ENCODE assay signal across 8 cellular contexts in genomic region chr2:219514196-219514761, GRCh38. TPM values are rescaled to one million over a fixed set of nuclear protein-coding genes. Genes with fewer than 3 reads are reported as not detected.
A peak's percentile ranks its signal among the peaks of the same experiment; 100 is the strongest.
DNase-seq lines count a peak whose midpoint lies in the region; ATAC-seq and TF ChIP-seq lines count a peak whose summit lies in the region.
"Had no signal": no experiment of that assay in that cellular context is flagged by ENCODE, and none has a peak within 500 bp of the region (broad histone marks: within the 10 kb centered on the region; RNA-seq: fewer than 3 reads in every experiment).

ASIC4 (plus strand) TSS chr2:219514482; CDS start chr2:219514725, 243 bp downstream.

- POLR2A ChIA-PET in naive thymus-derived CD8-positive, alpha-beta T cell (lab: Charles Lee) = no interaction called here
- POLR2A ChIA-PET in activated CD4-positive, alpha-beta T cell treated with anti-CD3 and anti-CD28 coated beads, Interleukin-2, amount 10 ng/mL, durations not matched to agents 7 days and 5 days (lab: Charles Lee) = no interaction called here

- H3K4me3 ChIP-seq in gastrocnemius medialis = peak within 1 kb of the TSS in 2 of 4 donors; percentile 10 to 24

- peaks cover 9% of the 10 kb centered on the region for H3K27me3 Mint-ChIP-seq in brain
- H3K27me3 Mint-ChIP-seq in naive thymus-derived CD8-positive, alpha-beta T cell = peaks cover 49 to 100% (median 84%) of the 10 kb centered on the region in 5 donors
- peaks cover 81% of the 10 kb centered on the region for H3K27me3 Mint-ChIP-seq in activated CD4-positive, alpha-beta T cell treated with anti-CD3 and anti-CD28 coated beads, Interleukin-2, amount 10 ng/mL, durations not matched to agents 7 days and 5 days

- no peaks in the 10 kb centered on the region for H3K9me3 Mint-ChIP-seq in brain
- peaks cover 0 to 7% (median 0%) of the 10 kb centered on the region in 9 donors for H3K9me3 Mint-ChIP-seq in naive thymus-derived CD8-positive, alpha-beta T cell
- H3K9me3 Mint-ChIP-seq in activated CD4-positive, alpha-beta T cell treated with anti-CD3 and anti-CD28 coated beads, Interleukin-2, amount 10 ng/mL, durations not matched to agents 7 days and 5 days = no peaks in the 10 kb centered on the region

- in situ Hi-C loops in KBM-7 (cut with MboI; ENCODE audit: low pct_unique_long_range_greater_than_20kb, low sequenced_read_pairs) (no loop called here), gastrocnemius medialis (cut with MboI; ENCODE audit: low sequenced_read_pairs in 4 of 4) (no loop called here)

- H3K4me3 Mint-ChIP-seq in brain = peak within 1 kb of the TSS; percentile 56 to 78 (median 65)
- peak within 1 kb of the TSS in 8 of 10 donors; percentile 19 to 56 (median 42) for H3K4me3 Mint-ChIP-seq in naive thymus-derived CD8-positive, alpha-beta T cell
- H3K4me3 Mint-ChIP-seq in activated CD4-positive, alpha-beta T cell treated with anti-CD3 and anti-CD28 coated beads, Interleukin-2, amount 10 ng/mL, durations not matched to agents 7 days and 5 days = no peak within 1 kb of the TSS

- peak within 1 kb of the TSS; percentile 49 to 96 (median 82) for H3K27ac Mint-ChIP-seq in brain
- H3K27ac Mint-ChIP-seq in naive thymus-derived CD8-positive, alpha-beta T cell = peak within 1 kb of the TSS in 1 of 10 donors; percentile 77
- no peak within 1 kb of the TSS for H3K27ac Mint-ChIP-seq in activated CD4-positive, alpha-beta T cell treated with anti-CD3 and anti-CD28 coated beads, Interleukin-2, amount 10 ng/mL, durations not matched to agents 7 days and 5 days

- H3K27me3 ChIP-seq in gastrocnemius medialis = peaks cover 25 to 39% (median 31%) of the 10 kb centered on the region in 3 donors

- no peak for TF ChIP-seq CTCF in brain (conservative IDR thresholded peaks at IDR 0.05)
- no peak for TF ChIP-seq CTCF in gastrocnemius medialis (IDR thresholded peaks at IDR 0.05 in 4 of 5, conservative IDR thresholded peaks at IDR 0.05 in 1 of 5)

- no peak within 1 kb of the TSS for H3K27ac ChIP-seq in gastrocnemius medialis

- ATAC-seq in naive thymus-derived CD8-positive, alpha-beta T cell = peak; percentile 28 to 49
- no peak for ATAC-seq in gastrocnemius medialis
- ATAC-seq in GM21390 (IDR thresholded peaks at IDR 0.05; ENCODE audit: unreplicated experiment) = no peak

- intact Hi-C loops in gastrocnemius medialis (cut with DNase I; ENCODE audit: low total_unique reads) = no loop called here

- peak; percentile 56 for DNase-seq in DMS 273 treated with DMSO at 0.1 percent for 48 hours (lab: John Stamatoyannopoulos, UW)
- DNase-seq in KBM-7 = peak; percentile 85
- DNase-seq in naive thymus-derived CD8-positive, alpha-beta T cell = no peak
- no peak for DNase-seq in activated CD4-positive, alpha-beta T cell treated with anti-CD3 and anti-CD28 coated beads, Interleukin-2, amount 10 ng/mL, durations not matched to agents 7 days and 5 days
- DNase-seq in gastrocnemius medialis = no peak
- DNase-seq: NCI-H446 treated with DMSO at 0.1 percent for 48 hours had no signal

- H3K36me3 Mint-ChIP-seq in brain = no peaks in the 10 kb centered on the region
- peaks cover 0 to 4% (median 2%) of the 10 kb centered on the region in 3 donors for H3K36me3 Mint-ChIP-seq in naive thymus-derived CD8-positive, alpha-beta T cell
- H3K36me3 Mint-ChIP-seq in activated CD4-positive, alpha-beta T cell treated with anti-CD3 and anti-CD28 coated beads, Interleukin-2, amount 10 ng/mL, durations not matched to agents 7 days and 5 days (ENCODE audit: low read depth) = no peaks in the 10 kb centered on the region

- H3K4me1 Mint-ChIP-seq in brain = peaks cover 97% of the 10 kb centered on the region
- H3K4me1 Mint-ChIP-seq in naive thymus-derived CD8-positive, alpha-beta T cell = peaks cover 24 to 32% (median 31%) of the 10 kb centered on the region in 4 donors
- H3K4me1 Mint-ChIP-seq in activated CD4-positive, alpha-beta T cell treated with anti-CD3 and anti-CD28 coated beads, Interleukin-2, amount 10 ng/mL, durations not matched to agents 7 days and 5 days = peaks cover 11% of the 10 kb centered on the region

- TF ChIP-seq POLR2A in gastrocnemius medialis (IDR thresholded peaks at IDR 0.05) = no peak

- peaks cover 7 to 15% of the 10 kb centered on the region in 2 donors for H3K4me1 ChIP-seq in gastrocnemius medialis

- CTCF ChIA-PET in activated CD4-positive, alpha-beta T cell treated with anti-CD3 and anti-CD28 coated beads, Interleukin-2, amount 10 ng/mL, durations not matched to agents 7 days and 5 days (lab: Charles Lee) = interaction anchor here (1.0 to 1.1 kb wide), 2 partner anchors 15 to 19 kb away, joined by 3 to 5 read pairs; no protein-coding TSS in a partner anchor

- H3K9me3 ChIP-seq in gastrocnemius medialis = no peaks in the 10 kb centered on the region

- no peaks in the 10 kb centered on the region for H3K36me3 ChIP-seq in gastrocnemius medialis

RNA-seq across cellular contexts. Expression of gene ASIC4, which starts in this region (rescaled TPM):
- polyA plus RNA-seq in brain (ENCODE audit: insufficient read depth, low read depth, low replicate concordance) = 1.2 TPM
- total RNA-seq in naive thymus-derived CD8-positive, alpha-beta T cell = under 1 TPM; 0.21 to 0.30 TPM
- not detected for polyA plus RNA-seq in naive thymus-derived CD8-positive, alpha-beta T cell
- not detected for total RNA-seq in activated CD4-positive, alpha-beta T cell treated with anti-CD3 and anti-CD28 coated beads, Interleukin-2, amount 10 ng/mL, durations not matched to agents 7 days and 5 days
- total RNA-seq in gastrocnemius medialis = under 1 TPM in 1 of 4 donors, not detected in 3; 0.11 TPM

Comparison
In these comparisons a context has a peak if more than half of its experiments do, and no peak if none do; other contexts are left out.
1. Peak in ATAC-seq in naive thymus-derived CD8-positive, alpha-beta T cell; RNA of the gene not detected or under 1 TPM.
2. DNase-seq: peak in DMS 273 treated with DMSO at 0.1 percent for 48 hours (single experiment) and KBM-7 (single experiment); none in naive thymus-derived CD8-positive, alpha-beta T cell (0 of 10), activated CD4-positive, alpha-beta T cell treated with anti-CD3 and anti-CD28 coated beads, Interleukin-2, amount 10 ng/mL, durations not matched to agents 7 days and 5 days (single experiment) and gastrocnemius medialis (0 of 2).